ENCODE assay signal across 21 cellular contexts in genomic region chr3:77186728-77187127, GRCh38.
DNase-seq lines count a peak whose midpoint lies in the region; ATAC-seq, FAIRE-seq and TF ChIP-seq lines count a peak whose summit lies in the region.
"Had no signal": no experiment of that assay in that cellular context is flagged by ENCODE, and none has a peak within 500 bp of the region (broad histone marks: within the 10 kb centered on the region; RNA-seq: fewer than 3 reads in every experiment).

No MANE protein-coding gene starts in this region.

- POLR2A ChIA-PET in MCF 10A (lab: Yijun Ruan, JAX) = no interaction called here

- in situ Hi-C loops in HAP-1 (cut with MboI; ENCODE audit: low sequenced_read_pairs) = no loop called here

- H3K36me3 ChIP-seq in breast epithelium (no peaks in the 10 kb centered on the region), RWPE2 (ENCODE audit: low read depth) (no peaks in the 10 kb centered on the region), HAP-1 (replicated peaks) (no peaks in the 10 kb centered on the region)
- H3K36me3 ChIP-seq: ovary had no signal

- H3K27me3 Mint-ChIP-seq in MCF 10A (ENCODE audit: insufficient read depth, unreplicated experiment) = peaks cover 75% of the 10 kb centered on the region
- H3K27me3 Mint-ChIP-seq: activated naive CD8-positive, alpha-beta T cell treated with anti-CD3 and anti-CD28 coated beads, Interleukin-2, amount 10 ng/mL, durations not matched to agents 7 days and 5 days; T-cell had no signal

- no peak overlapping the region for H3K4me3 Mint-ChIP-seq in MCF 10A (ENCODE audit: unreplicated experiment)
- H3K4me3 Mint-ChIP-seq: activated naive CD8-positive, alpha-beta T cell treated with anti-CD3 and anti-CD28 coated beads, Interleukin-2, amount 10 ng/mL, durations not matched to agents 7 days and 5 days; T-cell had no signal

- H3K27ac ChIP-seq in breast epithelium = no peak overlapping the region
- H3K27ac ChIP-seq in RWPE2 (ENCODE audit: poor library complexity, severe bottlenecking) = no peak overlapping the region
- H3K27ac ChIP-seq: A549, ovary had no signal

- no peak for FAIRE-seq in urothelium cell line (lab: Jason Lieb, UNC)
- FAIRE-seq: A549, colon had no signal

- BruUV-seq in MCF 10A (replicated peaks; lab: Mats Ljungman, UMichigan) = no TSS peak

- TF ChIP-seq CTCF in MCF 10A (IDR thresholded peaks at IDR 0.05; ENCODE audit: unreplicated experiment) (no peak), breast epithelium (IDR thresholded peaks at IDR 0.05) (no peak), RWPE2 (IDR thresholded peaks at IDR 0.05; ENCODE audit: poor library complexity, severe bottlenecking) (no peak), omental fat pad (IDR thresholded peaks at IDR 0.05) (no peak)

- TF ChIP-seq POLR2A in breast epithelium (IDR thresholded peaks at IDR 0.05) = no peak

- H3K4me3 ChIP-seq in breast epithelium = no peak overlapping the region
- H3K4me3 ChIP-seq in RWPE2 (ENCODE audit: severe bottlenecking) = no peak overlapping the region
- H3K4me3 ChIP-seq in HAP-1 = no peak overlapping the region
- H3K4me3 ChIP-seq: A549, ovary had no signal

- CTCF ChIA-PET in MCF 10A (lab: Yijun Ruan, JAX) = interaction anchor here (0.5 to 1.3 kb wide), 2 partner anchors 11 to 268 kb away, joined by 3 read pairs; no protein-coding TSS in a partner anchor

- peak; percentile 12 for DNase-seq in MCF 10A (ENCODE audit: unreplicated experiment)
- no peak for DNase-seq in breast epithelium (ENCODE audit: low spot score in 2 of 2)
- no peak for DNase-seq in RWPE2 (ENCODE audit: low spot score)
- peak; percentile 43 for DNase-seq in fibroblast of gingiva (ENCODE audit: low read depth)
- peak; percentile 4 for DNase-seq in urothelium cell line (ENCODE audit: low spot score)
- no peak for DNase-seq in globus pallidus (ENCODE audit: low spot score)
- DNase-seq in omental fat pad (ENCODE audit: low spot score) = no peak
- no peak for DNase-seq in HAP-1 (ENCODE audit: low spot score in 2 of 2)
- DNase-seq: activated CD4-positive, alpha-beta T cell treated with anti-CD3 and anti-CD28 coated beads for 1 hour; activated naive CD8-positive, alpha-beta T cell treated with anti-CD3 and anti-CD28 coated beads, Interleukin-2, amount 10 ng/mL, durations not matched to agents 7 days and 5 days; activated T-cell treated with anti-CD3 and anti-CD28 coated beads for 4 hours; Caco-2; GF-D8; midbrain; NCI-H2029; ovary; substantia nigra; T-cell had no signal

- ATAC-seq in RWPE2 (ENCODE audit: low read depth) (peak; percentile 62; the same call in 1 of the 3 replicates), omental fat pad (ENCODE audit: low FRiP score) (no peak)
- ATAC-seq: A549, esophagus mucosa, T-cell had no signal

- H3K9me3 Mint-ChIP-seq in MCF 10A (ENCODE audit: unreplicated experiment) = no peaks in the 10 kb centered on the region
- H3K9me3 Mint-ChIP-seq: activated naive CD8-positive, alpha-beta T cell treated with anti-CD3 and anti-CD28 coated beads, Interleukin-2, amount 10 ng/mL, durations not matched to agents 7 days and 5 days had no signal

- no peaks in the 10 kb centered on the region for H3K9me3 ChIP-seq in breast epithelium
- no peaks in the 10 kb centered on the region for H3K9me3 ChIP-seq in RWPE2 (ENCODE audit: severe bottlenecking)
- no peaks in the 10 kb centered on the region for H3K9me3 ChIP-seq in HAP-1
- H3K9me3 ChIP-seq: A549, Caco-2, ovary had no signal

- H3K36me3 Mint-ChIP-seq in MCF 10A (ENCODE audit: insufficient read depth, unreplicated experiment) = no peaks in the 10 kb centered on the region
- H3K36me3 Mint-ChIP-seq: activated naive CD8-positive, alpha-beta T cell treated with anti-CD3 and anti-CD28 coated beads, Interleukin-2, amount 10 ng/mL, durations not matched to agents 7 days and 5 days; T-cell had no signal

- intact Hi-C loops in MCF 10A (cut with micrococcal nuclease) (no loop called here), breast epithelium (cut with DNase I; ENCODE audit: low total_unique reads) (no loop called here)

- H3K4me1 Mint-ChIP-seq in MCF 10A (ENCODE audit: insufficient read depth, unreplicated experiment) = no peaks in the 10 kb centered on the region
- H3K4me1 Mint-ChIP-seq: activated naive CD8-positive, alpha-beta T cell treated with anti-CD3 and anti-CD28 coated beads, Interleukin-2, amount 10 ng/mL, durations not matched to agents 7 days and 5 days; T-cell had no signal

- no peak overlapping the region for H3K27ac Mint-ChIP-seq in MCF 10A (ENCODE audit: low read depth, unreplicated experiment)
- H3K27ac Mint-ChIP-seq: activated naive CD8-positive, alpha-beta T cell treated with anti-CD3 and anti-CD28 coated beads, Interleukin-2, amount 10 ng/mL, durations not matched to agents 7 days and 5 days; T-cell had no signal

- no peaks in the 10 kb centered on the region for H3K4me1 ChIP-seq in breast epithelium
- peaks cover 11% of the 10 kb centered on the region for H3K4me1 ChIP-seq in RWPE2 (ENCODE audit: insufficient read depth, poor library complexity, severe bottlenecking)
- H3K4me1 ChIP-seq in HAP-1 = peaks cover 43% of the 10 kb centered on the region
- H3K4me1 ChIP-seq: A549, Caco-2 had no signal

- H3K27me3 ChIP-seq in breast epithelium (no peaks in the 10 kb centered on the region), RWPE2 (ENCODE audit: insufficient read depth, poor library complexity, severe bottlenecking) (no peaks in the 10 kb centered on the region), HAP-1 (ENCODE audit: low read depth) (no peaks in the 10 kb centered on the region)
- H3K27me3 ChIP-seq: ovary had no signal

Comparison
In these comparisons a context has a peak if more than half of its experiments do, and no peak if none do; other contexts are left out.
1. DNase-seq: peak in MCF 10A (single experiment), fibroblast of gingiva (single experiment) and urothelium cell line (single experiment); none in breast epithelium (0 of 2), RWPE2 (single experiment), globus pallidus (single experiment), omental fat pad (single experiment) and HAP-1 (0 of 2).